ENCODE assay signal across 21 cellular contexts in the genomic region with DNA sequence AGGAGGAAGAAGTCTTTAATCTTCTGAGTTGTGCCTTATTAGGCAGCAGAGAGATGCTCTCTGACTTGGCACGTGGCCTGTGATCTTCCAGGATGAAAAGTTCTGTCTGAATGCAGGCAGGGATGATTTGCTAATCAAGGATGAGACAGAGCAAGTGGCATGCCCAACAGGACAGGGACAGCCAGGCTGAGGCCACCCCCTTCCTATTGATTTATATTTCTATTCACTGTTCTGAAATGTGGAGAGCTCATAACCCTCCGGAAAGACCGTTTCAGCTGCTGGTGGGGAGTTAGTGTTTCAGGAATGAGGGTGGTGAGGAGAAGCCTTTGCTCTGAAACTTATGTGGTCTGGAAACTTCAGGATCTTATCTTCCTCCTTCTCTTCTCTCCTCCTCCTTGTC.
DNase-seq lines count a peak whose midpoint lies in the region; ATAC-seq and TF ChIP-seq lines count a peak whose summit lies in the region.
"Had no signal": no experiment of that assay in that cellular context is flagged by ENCODE, and none has a peak within 500 bp of the region (broad histone marks: within the 10 kb centered on the region; RNA-seq: fewer than 3 reads in every experiment).

No MANE protein-coding gene starts in this region.

- H3K4me1 Mint-ChIP-seq in brain, result peaks cover 69% of the 10 kb centered on the region
- H3K4me1 Mint-ChIP-seq in nephron progenitor cell, result peaks cover 55% of the 10 kb centered on the region
- H3K4me1 Mint-ChIP-seq: activated naive CD8-positive, alpha-beta T cell treated with anti-CD3 and anti-CD28 coated beads, Interleukin-2, amount 50 U/mL, for 24 hours; naive B cell; stimulated activated effector memory CD8-positive, alpha-beta T cell treated with anti-CD3 and anti-CD28 coated beads, Interleukin-12 subunit alpha, Interleukin-12 subunit beta, amount 100 ng/mL, for 72 hours had no signal

- no peaks in the 10 kb centered on the region for H3K36me3 Mint-ChIP-seq in brain
- peaks cover 5% of the 10 kb centered on the region for H3K36me3 Mint-ChIP-seq in nephron progenitor cell (ENCODE audit: low read depth)
- H3K36me3 Mint-ChIP-seq: activated CD4-positive, alpha-beta memory T cell treated with anti-CD3 and anti-CD28 coated beads for 36 hours; naive B cell; stimulated activated effector memory CD8-positive, alpha-beta T cell treated with anti-CD3 and anti-CD28 coated beads, Interleukin-12 subunit alpha, Interleukin-12 subunit beta, amount 100 ng/mL, for 72 hours had no signal

- no peak for TF ChIP-seq CTCF in brain (conservative IDR thresholded peaks at IDR 0.05)
- TF ChIP-seq CTCF in nephron progenitor cell (IDR thresholded peaks at IDR 0.05), result no peak

- H3K27me3 Mint-ChIP-seq in brain (peaks cover 4% of the 10 kb centered on the region), nephron progenitor cell (ENCODE audit: low read depth, poor library complexity) (peaks cover 20% of the 10 kb centered on the region)

- DNase-seq in EL, result peak; percentile 13
- DNase-seq in NCI-H146 treated with DMSO at 0.1 percent for 48 hours (lab: John Stamatoyannopoulos, UW; ENCODE audit: unreplicated experiment), result peak; percentile 33
- DNase-seq in nephron progenitor cell, result no peak
- no peak for DNase-seq in NCI-H2196 treated with DMSO at 0.1 percent for 48 hours (lab: John Stamatoyannopoulos, UW; ENCODE audit: unreplicated experiment)
- DNase-seq in OCI-M1 (lab: John Stamatoyannopoulos, UW), result no peak
- DNase-seq: activated CD4-positive, alpha-beta memory T cell treated with anti-CD3 and anti-CD28 coated beads for 36 hours; activated naive CD8-positive, alpha-beta T cell treated with anti-CD3 and anti-CD28 coated beads, Interleukin-2, amount 50 U/mL, for 24 hours; body of pancreas; Caco-2; DND-41; effector CD4-positive, alpha-beta T cell; left cardiac atrium; naive B cell; NCI-H1436 treated with DMSO at 0.1 percent for 48 hours; Right ventricle myocardium superior; stimulated activated CD4-positive, alpha-beta T cell treated with anti-CD3 and anti-CD28 coated beads, Interleukin-2, amount 100 ng/mL, for 48 hours; SW 1271 had no signal

- H3K4me3 Mint-ChIP-seq in brain (peak overlapping the region in 2 of 5 experiments; percentile 41 to 65), nephron progenitor cell (no peak overlapping the region)
- H3K4me3 Mint-ChIP-seq: activated CD4-positive, alpha-beta memory T cell treated with anti-CD3 and anti-CD28 coated beads for 36 hours; activated naive CD8-positive, alpha-beta T cell treated with anti-CD3 and anti-CD28 coated beads, Interleukin-2, amount 50 U/mL, for 24 hours; naive B cell; stimulated activated effector memory CD8-positive, alpha-beta T cell treated with anti-CD3 and anti-CD28 coated beads, Interleukin-12 subunit alpha, Interleukin-12 subunit beta, amount 100 ng/mL, for 72 hours had no signal

- H3K9me3 Mint-ChIP-seq in brain (peaks cover 0 to 7% (median 0%) of the 10 kb centered on the region in 5 experiments), nephron progenitor cell (peaks cover 12% of the 10 kb centered on the region)
- H3K9me3 Mint-ChIP-seq: activated CD4-positive, alpha-beta memory T cell treated with anti-CD3 and anti-CD28 coated beads for 36 hours; activated naive CD8-positive, alpha-beta T cell treated with anti-CD3 and anti-CD28 coated beads, Interleukin-2, amount 50 U/mL, for 24 hours; naive B cell; stimulated activated effector memory CD8-positive, alpha-beta T cell treated with anti-CD3 and anti-CD28 coated beads, Interleukin-12 subunit alpha, Interleukin-12 subunit beta, amount 100 ng/mL, for 72 hours had no signal

- H3K27ac Mint-ChIP-seq in brain (peak overlapping the region; percentile 54 to 97 (median 93)), nephron progenitor cell (peak overlapping the region; percentile 5)
- H3K27ac Mint-ChIP-seq: activated CD4-positive, alpha-beta memory T cell treated with anti-CD3 and anti-CD28 coated beads for 36 hours; activated naive CD8-positive, alpha-beta T cell treated with anti-CD3 and anti-CD28 coated beads, Interleukin-2, amount 50 U/mL, for 24 hours; stimulated activated effector memory CD8-positive, alpha-beta T cell treated with anti-CD3 and anti-CD28 coated beads, Interleukin-12 subunit alpha, Interleukin-12 subunit beta, amount 100 ng/mL, for 72 hours had no signal

- ATAC-seq in GM18520 (IDR thresholded peaks at IDR 0.05; ENCODE audit: unreplicated experiment), result no peak
- ATAC-seq: activated naive CD8-positive, alpha-beta T cell treated with anti-CD3 and anti-CD28 coated beads, Interleukin-2, amount 50 U/mL, for 24 hours; body of pancreas; heart left ventricle; left cardiac atrium; stimulated activated effector memory CD8-positive, alpha-beta T cell treated with anti-CD3 and anti-CD28 coated beads, Interleukin-12 subunit alpha, Interleukin-12 subunit beta, amount 100 ng/mL, for 72 hours had no signal

Comparison
In these comparisons a context has a peak if more than half of its experiments do, and no peak if none do; other contexts are left out.
1. DNase-seq: peak in EL (single experiment) and NCI-H146 treated with DMSO at 0.1 percent for 48 hours (single experiment); none in nephron progenitor cell (single experiment), NCI-H2196 treated with DMSO at 0.1 percent for 48 hours (single experiment) and OCI-M1 (single experiment).